In the genomic region with DNA sequence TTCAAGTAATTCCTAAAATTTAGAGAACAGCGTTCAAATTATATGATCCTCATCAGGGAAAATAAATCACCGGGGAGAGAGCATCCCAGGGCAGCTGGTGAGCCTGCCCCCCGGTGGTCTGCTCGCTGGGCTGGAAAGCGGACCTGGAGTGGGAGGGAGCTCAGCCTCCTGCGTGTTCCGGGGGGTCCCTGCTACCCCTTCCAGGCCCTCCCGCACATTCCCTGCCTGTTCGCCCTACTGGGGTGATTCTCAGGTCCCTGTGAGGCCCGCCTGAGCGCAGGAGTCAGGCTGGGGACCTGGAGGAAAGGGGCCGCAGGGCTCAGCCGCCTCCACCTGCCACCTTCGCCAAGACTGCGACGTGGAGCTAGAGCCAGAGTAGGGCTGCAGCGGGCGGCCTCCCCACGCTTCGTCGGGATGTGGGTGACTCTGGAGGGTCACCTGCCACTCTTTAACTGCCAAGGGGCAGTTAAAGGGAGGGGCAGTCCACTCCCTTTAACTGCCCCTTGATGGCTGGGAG, we compare ENCODE assay signal across 28 cellular contexts.
DNase-seq lines count a peak whose midpoint lies in the region; ATAC-seq and TF ChIP-seq lines count a peak whose summit lies in the region.
"Had no signal": no experiment of that assay in that cellular context is flagged by ENCODE, and none has a peak within 500 bp of the region (broad histone marks: within the 10 kb centered on the region; RNA-seq: fewer than 3 reads in every experiment).

No MANE protein-coding gene starts in this region.

- H4K20me1 ChIP-seq in DND-41 (ENCODE audit: insufficient read depth, low read length): peaks cover 91% of the 10 kb centered on the region

- H3K79me2 ChIP-seq in DND-41 (ENCODE audit: insufficient read depth, low read length): peaks cover 79% of the 10 kb centered on the region

- TF ChIP-seq CTCF in DND-41 (IDR thresholded peaks at IDR 0.05; ENCODE audit: borderline replicate concordance, extremely low read depth, low read length, poor library complexity, severe bottlenecking) (peak; percentile 33), RWPE1 (conservative IDR thresholded peaks at IDR 0.05; ENCODE audit: low read depth) (no peak), retinal pigment epithelial cell (conservative IDR thresholded peaks at IDR 0.05; ENCODE audit: low read depth, low read length) (peak; percentile 21)

- H3K27me3 ChIP-seq in DND-41 (ENCODE audit: insufficient read depth, low read length, poor library complexity): no peaks in the 10 kb centered on the region
- no peaks in the 10 kb centered on the region for H3K27me3 ChIP-seq in HAP-1 (ENCODE audit: low read depth)
- H3K27me3 ChIP-seq: adrenal gland, gastroesophageal sphincter, MG63, neural progenitor cell, sigmoid colon had no signal

- H3K4me2 ChIP-seq in DND-41 (ENCODE audit: insufficient read depth, low read length): no peak overlapping the region
- H3K4me2 ChIP-seq: neural progenitor cell had no signal

- ATAC-seq in DND-41 (ENCODE audit: insufficient read depth, low read depth): no peak
- ATAC-seq: activated T-cell treated with anti-CD3 and anti-CD28 coated beads, Interleukin-2, amount 50 U/mL, for 4 hours; gastroesophageal sphincter; left colon had no signal

- no peak overlapping the region for H2AFZ ChIP-seq in DND-41 (ENCODE audit: low read depth, low read length)
- H2AFZ ChIP-seq: neural progenitor cell had no signal

- in situ Hi-C loops in HAP-1 (cut with MboI; ENCODE audit: low sequenced_read_pairs): no loop called here

- H3K9ac ChIP-seq in DND-41 (ENCODE audit: low read depth, low read length): no peak overlapping the region
- H3K9ac ChIP-seq: neural progenitor cell had no signal

- H3K4me3 ChIP-seq in DND-41 (ENCODE audit: low read depth in 1 of 2, low read length in 2 of 2): no peak overlapping the region
- H3K4me3 ChIP-seq in retinal pigment epithelial cell (ENCODE audit: low read length): no peak overlapping the region
- no peak overlapping the region for H3K4me3 ChIP-seq in HAP-1
- H3K4me3 ChIP-seq: adrenal gland, gastroesophageal sphincter, MG63, neural progenitor cell, sigmoid colon had no signal

- CTCF ChIA-PET in RWPE1 (lab: Yijun Ruan, JAX): interaction anchor here (0.8 to 1.8 kb wide), 3 partner anchors 9 to 31 kb away, joined by 3 to 7 read pairs (median 3); no protein-coding TSS in a partner anchor

- H3K36me3 ChIP-seq in DND-41 (ENCODE audit: insufficient read depth, low read length) (peaks cover 98% of the 10 kb centered on the region), HAP-1 (replicated peaks) (peaks cover 95% of the 10 kb centered on the region)
- H3K36me3 ChIP-seq: adrenal gland, neural progenitor cell had no signal

- DNase-seq in DND-41: no peak
- DNase-seq in RWPE1 (ENCODE audit: low spot score): no peak
- no peak for DNase-seq in epithelial cell of prostate (ENCODE audit: low read depth, low spot score)
- no peak for DNase-seq in retinal pigment epithelial cell (ENCODE audit: low read depth)
- no peak for DNase-seq in AG20443 (ENCODE audit: low spot score)
- DNase-seq in HAP-1 (ENCODE audit: low spot score in 2 of 2): no peak
- DNase-seq in NCI-H446 (lab: John Stamatoyannopoulos, UW): no peak
- no peak for DNase-seq in cerebellar nuclear complex (lab: John Stamatoyannopoulos, UW)
- DNase-seq: activated gamma-delta T cell treated with Interleukin-2 at 50 U/mL for 16 hours; activated T-cell treated with anti-CD3 and anti-CD28 coated beads, Interleukin-2, amount 50 U/mL, for 4 hours; adrenal gland; Calu3; DMS79; GDM1; hippocampal formation; KG1; left colon; MG63; NCI-H1105; NCI-H187; NCI-H510A; OCI-M1; posterior cingulate gyrus; sigmoid colon; stimulated activated CD4-positive, alpha-beta T cell treated with anti-CD3 and anti-CD28 coated beads, Interleukin-4, amount 100 ng/mL, for 4 hours; T-helper 1 cell had no signal

- POLR2A ChIA-PET in RWPE1 (lab: Yijun Ruan, JAX; ENCODE audit: low non-redundant PET): no interaction called here

- H3K27ac ChIP-seq in DND-41 (ENCODE audit: low read length) (no peak overlapping the region), RWPE1 (peak overlapping the region; percentile 98), epithelial cell of prostate (peak overlapping the region; percentile 56)
- H3K27ac ChIP-seq: adrenal gland, gastroesophageal sphincter, neural progenitor cell, sigmoid colon had no signal

- H3K9me3 ChIP-seq in DND-41 (ENCODE audit: insufficient read depth, low read length, severe bottlenecking) (no peaks in the 10 kb centered on the region), HAP-1 (no peaks in the 10 kb centered on the region)
- H3K9me3 ChIP-seq: adrenal gland, gastroesophageal sphincter, MG63, sigmoid colon had no signal

- H3K4me1 ChIP-seq in DND-41 (ENCODE audit: insufficient read depth, low read length): no peaks in the 10 kb centered on the region
- H3K4me1 ChIP-seq in HAP-1: no peaks in the 10 kb centered on the region
- H3K4me1 ChIP-seq: gastroesophageal sphincter had no signal
